In the genomic region with DNA sequence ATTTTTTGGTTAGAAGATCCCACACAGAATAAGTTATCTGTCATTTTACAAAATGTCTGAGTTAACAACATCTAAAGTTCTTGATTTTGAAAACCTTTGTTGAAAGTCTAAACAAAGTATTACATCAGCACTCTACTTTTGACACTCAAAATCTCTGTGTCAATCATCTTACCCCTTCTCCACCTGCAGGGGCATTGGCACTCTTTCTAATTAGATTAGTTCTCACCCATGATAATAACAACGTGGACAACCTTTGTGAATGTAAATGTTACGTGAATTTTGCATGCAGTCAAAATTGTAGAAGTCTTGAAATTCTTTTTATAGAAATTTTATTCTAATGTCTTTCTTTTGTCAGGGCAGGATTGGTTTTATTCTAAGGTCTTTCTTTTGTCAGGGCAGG, we compare ENCODE assay signal across 12 cellular contexts. TPM values are rescaled to one million over a fixed set of nuclear protein-coding genes. Genes with fewer than 3 reads are reported as not detected.
"Had no signal": no experiment of that assay in that cellular context is flagged by ENCODE, and none has a peak within 500 bp of the region (broad histone marks: within the 10 kb centered on the region; RNA-seq: fewer than 3 reads in every experiment).

No MANE protein-coding gene starts in this region.

- H3K4me2 ChIP-seq: KMS-11 had no signal

- DNase-seq: IMR-90, Karpas-422, Kasumi-1, KBM-7, KG1 had no signal

- ATAC-seq: HepG2, K562 had no signal

- H3K27ac ChIP-seq: HL-60, KMS-11 had no signal

- H3K4me3 ChIP-seq: K562 had no signal

- H3K9ac ChIP-seq: KMS-11 had no signal

- FAIRE-seq: HepG2, HTR-8/SVneo, K562 had no signal

RNA-seq across cellular contexts. Expression of gene PPFIA2, which starts 33.5 kb away (rescaled TPM):
- total RNA-seq: HepG2, HT-29, K562 had no signal
- polyA plus RNA-seq: IgD-negative memory B cell, K562 had no signal
